Comparison of ENCODE assay signal across 14 cellular contexts in the genomic region with DNA sequence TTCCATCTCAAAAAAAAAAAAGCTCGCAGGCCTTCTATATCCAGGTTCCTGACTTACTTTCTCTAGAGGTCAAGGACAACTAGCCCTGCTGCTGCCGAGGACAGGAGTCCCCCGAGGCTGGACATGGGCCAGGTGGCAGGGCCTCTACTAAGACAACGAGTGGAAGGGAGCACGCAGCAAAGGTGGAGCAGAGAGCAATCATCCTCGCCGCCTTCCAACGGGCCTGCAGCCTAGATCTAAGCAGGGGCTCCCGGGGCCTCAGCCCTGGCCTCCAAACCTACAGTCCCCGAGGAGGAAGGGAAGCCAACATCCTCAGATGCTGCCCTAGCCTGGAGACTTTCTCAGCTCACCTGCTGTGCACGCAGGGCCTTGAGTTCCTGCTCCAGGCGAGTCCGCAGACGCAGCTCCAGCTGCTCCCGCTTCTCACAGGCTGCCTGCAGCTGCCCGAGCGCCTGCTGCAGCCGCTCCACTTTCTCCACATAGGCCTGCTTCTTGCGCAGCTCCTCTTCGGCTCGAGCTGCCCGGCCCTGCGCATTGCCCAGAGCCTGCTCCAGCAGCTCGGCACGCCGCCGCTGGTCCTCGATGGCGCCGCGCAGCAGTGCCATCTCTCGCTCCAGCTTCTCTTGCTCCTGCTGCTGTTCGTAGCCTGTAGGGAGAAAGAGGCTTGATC. TPM values are rescaled to one million over a fixed set of nuclear protein-coding genes. Genes with fewer than 3 reads are reported as not detected.
DNase-seq lines count a peak whose midpoint lies in the region; ATAC-seq, FAIRE-seq and TF ChIP-seq lines count a peak whose summit lies in the region.
"Had no signal": no experiment of that assay in that cellular context is flagged by ENCODE, and none has a peak within 500 bp of the region (broad histone marks: within the 10 kb centered on the region; RNA-seq: fewer than 3 reads in every experiment).

No MANE protein-coding gene starts in this region.

- BruUV-seq in endothelial cell of umbilical vein (replicated peaks; lab: Mats Ljungman, UMichigan): no TSS peak

- ATAC-seq in HG02870 (IDR thresholded peaks at IDR 0.05; ENCODE audit: unreplicated experiment): no peak
- ATAC-seq: sciatic nerve; stimulated activated naive CD8-positive, alpha-beta T cell treated with anti-CD3 and anti-CD28 coated beads, Interleukin-15, amount 100 ng/mL, for 72 hours had no signal

- H3K27me3 ChIP-seq in endothelial cell of umbilical vein (ENCODE audit: control insufficient read depth in 2 of 2, insufficient read depth in 2 of 2, low read length in 2 of 2): no peaks in the 10 kb centered on the region
- H3K27me3 ChIP-seq in tibial artery: no peaks in the 10 kb centered on the region

- dilution Hi-C loops in endothelial cell of umbilical vein (cut with MboI; ENCODE audit: extremely low pct_ligation_motif_present, low sequenced_read_pairs): no loop called here

- no peak overlapping the region for H3K27ac ChIP-seq in endothelial cell of umbilical vein (ENCODE audit: insufficient read depth, low read depth, low read length)
- H3K27ac ChIP-seq in tibial artery: peak overlapping the region; percentile 84 to 98
- H3K27ac ChIP-seq: 22Rv1 had no signal

- intact Hi-C loops in endothelial cell of umbilical vein (cut with micrococcal nuclease) (loop anchor here (5.0 to 10.0 kb wide), 2 partner anchors 419 to 786 kb away; partner anchors contain the start of gene CDV3), tibial artery (cut with DNase I; ENCODE audit: low total_unique reads) (loop anchor here (5.0 kb wide), 1 partner anchor 34 kb away; no protein-coding TSS in a partner anchor)

- CTCF ChIA-PET in endothelial cell of umbilical vein (lab: Charles Lee): interaction anchor here (1.3 to 2.2 kb wide), 2 partner anchors 48 to 112 kb away, joined by 3 to 8 read pairs; no protein-coding TSS in a partner anchor

- in situ Hi-C loops in G401 (cut with HindIII; ENCODE audit: low sequenced_read_pairs): no loop called here

- peaks cover 70% of the 10 kb centered on the region for H3K79me2 ChIP-seq in endothelial cell of umbilical vein (ENCODE audit: control insufficient read depth, insufficient read depth, low read length)

- peak; percentile 38 for TF ChIP-seq POLR2A in endothelial cell of umbilical vein (IDR thresholded peaks at IDR 0.05; ENCODE audit: low read depth, low read length)

- POLR2A ChIA-PET in endothelial cell of umbilical vein (lab: Charles Lee): interaction anchor here (1.1 kb wide), 1 partner anchor 788 kb away, joined by 3 read pairs; the partner anchor contains the start of gene CDV3

- H2AFZ ChIP-seq in endothelial cell of umbilical vein (ENCODE audit: low read depth, low read length): no peak overlapping the region

- H3K9me3 ChIP-seq in endothelial cell of umbilical vein (replicated peaks; ENCODE audit: control insufficient read depth, insufficient read depth, low read length): no peaks in the 10 kb centered on the region
- no peaks in the 10 kb centered on the region for H3K9me3 ChIP-seq in tibial artery

- peak; percentile 19 for DNase-seq in NCI-H2171 treated with DMSO at 0.1 percent for 48 hours (lab: John Stamatoyannopoulos, UW)
- DNase-seq in NCI-H2171 (lab: John Stamatoyannopoulos, UW): no peak
- no peak for DNase-seq in endothelial cell of umbilical vein (ENCODE audit: low read depth, low spot score)
- DNase-seq in mesenteric fat pad (ENCODE audit: low spot score): peak; percentile 86
- peak in 1 of 2 donors; percentile 59 for DNase-seq in tibial artery
- DNase-seq in MV-4-11 (lab: John Stamatoyannopoulos, UW): no peak
- DNase-seq in G401 (ENCODE audit: low spot score): no peak
- DNase-seq: activated naive CD8-positive, alpha-beta T cell treated with anti-CD3 and anti-CD28 coated beads for 36 hours; NCI-H1092; NCI-H69; stimulated activated naive CD8-positive, alpha-beta T cell treated with anti-CD3 and anti-CD28 coated beads, Interleukin-15, amount 100 ng/mL, for 72 hours had no signal

- H3K9ac ChIP-seq in endothelial cell of umbilical vein (replicated peaks; ENCODE audit: extremely low read depth, insufficient read depth, low read length): no peak overlapping the region

- TF ChIP-seq CTCF in endothelial cell of umbilical vein (IDR thresholded peaks at IDR 0.05; ENCODE audit: extremely low read depth in 1 of 2, insufficient read depth in 1 of 2, low read depth in 1 of 2, low read length in 2 of 2): no peak
- no peak for TF ChIP-seq CTCF in tibial artery (IDR thresholded peaks at IDR 0.05)

- H3K4me3 ChIP-seq in endothelial cell of umbilical vein (replicated peaks in 1 of 3; ENCODE audit: insufficient read depth in 1 of 3, low read depth in 1 of 3, low read length in 3 of 3) (no peak overlapping the region), tibial artery (no peak overlapping the region)

- H3K9me1 ChIP-seq in endothelial cell of umbilical vein (replicated peaks; ENCODE audit: control insufficient read depth, extremely low read depth, insufficient read depth, low read length): no peaks in the 10 kb centered on the region

- H3K4me2 ChIP-seq in endothelial cell of umbilical vein (ENCODE audit: insufficient read depth, low read length): no peak overlapping the region

- peaks cover 47% of the 10 kb centered on the region for H3K4me1 ChIP-seq in endothelial cell of umbilical vein (ENCODE audit: control insufficient read depth, extremely low read depth, insufficient read depth, low read length)
- peaks cover 16 to 100% (median 97%) of the 10 kb centered on the region in 4 donors for H3K4me1 ChIP-seq in tibial artery

- no peaks in the 10 kb centered on the region for H4K20me1 ChIP-seq in endothelial cell of umbilical vein (replicated peaks; ENCODE audit: control insufficient read depth, extremely low read depth, insufficient read depth, low read length)

- no peak for FAIRE-seq in endothelial cell of umbilical vein (lab: Jason Lieb, UNC)

- peaks cover 72 to 87% of the 10 kb centered on the region in 2 experiments for H3K36me3 ChIP-seq in endothelial cell of umbilical vein (ENCODE audit: control insufficient read depth in 2 of 2, extremely low read depth in 1 of 2, insufficient read depth in 2 of 2, low read length in 2 of 2)
- H3K36me3 ChIP-seq in tibial artery: peaks cover 86 to 91% (median 90%) of the 10 kb centered on the region in 3 donors

TF ChIP-seq in endothelial cell of umbilical vein, 7 proteins besides CTCF, POLR2A, EP300 and RAD21:
- TF ChIP-seq FOS (IDR thresholded peaks at IDR 0.05; ENCODE audit: borderline replicate concordance, insufficient read depth, low read length): no peak
- no peak for TF ChIP-seq MYC (IDR thresholded peaks at IDR 0.05; ENCODE audit: low read depth, low read length)
- TF ChIP-seq, protein P1, sequence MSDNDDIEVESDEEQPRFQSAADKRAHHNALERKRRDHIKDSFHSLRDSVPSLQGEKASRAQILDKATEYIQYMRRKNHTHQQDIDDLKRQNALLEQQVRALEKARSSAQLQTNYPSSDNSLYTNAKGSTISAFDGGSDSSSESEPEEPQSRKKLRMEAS (IDR thresholded peaks at IDR 0.05; ENCODE audit: insufficient read depth, insufficient read length): no peak

RNA-seq across cellular contexts. Expression of gene AMOTL2, which starts 12.9 kb away (rescaled TPM):
- total RNA-seq in endothelial cell of umbilical vein (145 and 167 TPM in 2 replicates), mesenteric fat pad (272 TPM)
- polyA plus RNA-seq in endothelial cell of umbilical vein: 129 and 130 TPM in 2 replicates
- polyA plus RNA-seq in endothelial cell of umbilical vein (2011; cell fraction: cytosol; rRNA removed): 123 and 135 TPM in 2 replicates
- 200 and 222 TPM in 2 replicates for polyA plus RNA-seq in endothelial cell of umbilical vein (2011; cell fraction: nucleus; rRNA removed)
- 67.7 and 69.8 TPM in 2 replicates for polyA plus RNA-seq in endothelial cell of umbilical vein (2012)
- polyA minus RNA-seq in endothelial cell of umbilical vein: 186 and 195 TPM in 2 replicates
- 41.2 TPM for polyA minus RNA-seq in endothelial cell of umbilical vein (2011; cell fraction: cytosol; rRNA and poly(A)+ RNA removed)
- 95.7 and 170 TPM in 2 replicates for polyA minus RNA-seq in endothelial cell of umbilical vein (2011; cell fraction: nucleus; rRNA and poly(A)+ RNA removed)
- total RNA-seq in G401 (2014; rRNA removed; shearing (Covaris generic)): 177 and 190 TPM in 2 replicates
- total RNA-seq: activated naive CD8-positive, alpha-beta T cell treated with anti-CD3 and anti-CD28 coated beads for 36 hours had no signal

Comparison
In these comparisons a context has a peak if more than half of its experiments do, and no peak if none do; other contexts are left out.
1. DNase-seq: peak in NCI-H2171 treated with DMSO at 0.1 percent for 48 hours (single experiment) and mesenteric fat pad (single experiment); none in NCI-H2171 (single experiment), endothelial cell of umbilical vein (single experiment), MV-4-11 (single experiment) and G401 (single experiment).